9 cellular contexts compared by ENCODE assay signal in genomic region chr21:44816761-44817505, GRCh38. TPM values are rescaled to one million over a fixed set of nuclear protein-coding genes. Genes with fewer than 3 reads are reported as not detected.
A peak's percentile ranks its signal among the peaks of the same experiment; 100 is the strongest.
DNase-seq lines count a peak whose midpoint lies in the region; ATAC-seq, FAIRE-seq and TF ChIP-seq lines count a peak whose summit lies in the region.
"Had no signal": no experiment of that assay in that cellular context is flagged by ENCODE, and none has a peak within 500 bp of the region (broad histone marks: within the 10 kb centered on the region; RNA-seq: fewer than 3 reads in every experiment).

No MANE protein-coding gene starts in this region.

- intact Hi-C loops in Caco-2 (cut with micrococcal nuclease; ENCODE audit: unreplicated experiment) = loop anchor here (5.0 kb wide), 1 partner anchor 55 kb away; the partner anchor contains the start of gene PTTG1IP
- intact Hi-C loops in endothelial cell of umbilical vein (cut with micrococcal nuclease) = loop anchor here (1.0 kb wide), 2 partner anchors 15 to 57 kb away; no protein-coding TSS in a partner anchor

- peak overlapping the region; percentile 81 for H3K4me3 ChIP-seq in Caco-2 (ENCODE audit: low read depth, low read length)
- peak overlapping the region; percentile 58 for H3K4me3 ChIP-seq in NB4 (ENCODE audit: low read depth, low read length)
- H3K4me3 ChIP-seq in endothelial cell of umbilical vein (replicated peaks in 1 of 3; ENCODE audit: insufficient read depth in 1 of 3, low read depth in 1 of 3, low read length in 3 of 3) = peak overlapping the region; percentile 67 to 81 (median 71)
- peak overlapping the region; percentile 82 for H3K4me3 ChIP-seq in osteoblast (ENCODE audit: insufficient read depth, low read length)

- H3K27ac ChIP-seq in endothelial cell of umbilical vein (ENCODE audit: insufficient read depth, low read depth, low read length) (no peak overlapping the region), osteoblast (ENCODE audit: low read depth, low read length) (peak overlapping the region; percentile 37)

- POLR2A ChIA-PET in Caco-2 (lab: Charles Lee) (interaction anchor here (0.6 to 0.9 kb wide), 3 partner anchors 15 to 478 kb away, joined by 3 to 11 read pairs (median 9); partner anchors contain the start of genes CFAP410, PTTG1IP and UBE2G2), endothelial cell of umbilical vein (lab: Charles Lee) (interaction anchor here (0.5 to 1.0 kb wide), 4 partner anchors 11 to 241 kb away, joined by 3 to 5 read pairs (median 4); partner anchors contain the start of gene UBE2G2), GM10248 (lab: Yijun Ruan, JAX) (interaction anchor here (0.6 to 1.0 kb wide), 2 partner anchors 109 to 1924 kb away, joined by 3 read pairs; no protein-coding TSS in a partner anchor)

- H4K20me1 ChIP-seq in endothelial cell of umbilical vein (replicated peaks; ENCODE audit: control insufficient read depth, extremely low read depth, insufficient read depth, low read length) (no peaks in the 10 kb centered on the region), osteoblast (ENCODE audit: insufficient read depth, low read length) (peaks cover 41% of the 10 kb centered on the region)

- no peak for TF ChIP-seq POLR2A in NB4 (IDR thresholded peaks at IDR 0.05; ENCODE audit: extremely low read depth, insufficient read length)
- no peak for TF ChIP-seq POLR2A in endothelial cell of umbilical vein (IDR thresholded peaks at IDR 0.05; ENCODE audit: low read depth, low read length)

- H3K27me3 Mint-ChIP-seq in Caco-2 (ENCODE audit: insufficient read depth, unreplicated experiment) = no peaks in the 10 kb centered on the region

- H3K79me2 ChIP-seq in endothelial cell of umbilical vein (ENCODE audit: control insufficient read depth, insufficient read depth, low read length) (peaks cover 53% of the 10 kb centered on the region), osteoblast (ENCODE audit: insufficient read depth, low read length) (peaks cover 56% of the 10 kb centered on the region)

- no peak overlapping the region for H2AFZ ChIP-seq in endothelial cell of umbilical vein (ENCODE audit: low read depth, low read length)
- H2AFZ ChIP-seq in osteoblast (ENCODE audit: low read length) = no peak overlapping the region

- peak overlapping the region; percentile 13 for H3K9ac ChIP-seq in endothelial cell of umbilical vein (replicated peaks; ENCODE audit: extremely low read depth, insufficient read depth, low read length)

- dilution Hi-C loops in endothelial cell of umbilical vein (cut with MboI; ENCODE audit: extremely low pct_ligation_motif_present, low sequenced_read_pairs) = no loop called here

- ATAC-seq in HG03139 (IDR thresholded peaks at IDR 0.05; ENCODE audit: unreplicated experiment) = no peak

- peaks cover 5% of the 10 kb centered on the region for H3K4me1 Mint-ChIP-seq in Caco-2 (ENCODE audit: low read depth, unreplicated experiment)

- peak overlapping the region; percentile 33 for H3K4me2 ChIP-seq in endothelial cell of umbilical vein (ENCODE audit: insufficient read depth, low read length)
- peak overlapping the region; percentile 87 for H3K4me2 ChIP-seq in osteoblast (ENCODE audit: insufficient read depth, low read length)

- TF ChIP-seq CTCF in Caco-2 (IDR thresholded peaks at IDR 0.05; ENCODE audit: insufficient read depth in 1 of 2, low read depth in 1 of 2, low read length in 1 of 2, severe bottlenecking in 1 of 2, unreplicated experiment in 1 of 2) (no peak), NB4 (IDR thresholded peaks at IDR 0.05; ENCODE audit: low read depth, low read length) (no peak), endothelial cell of umbilical vein (IDR thresholded peaks at IDR 0.05; ENCODE audit: extremely low read depth in 1 of 2, insufficient read depth in 1 of 2, low read depth in 1 of 2, low read length in 2 of 2) (no peak), osteoblast (IDR thresholded peaks at IDR 0.05; ENCODE audit: extremely low read depth, low read depth, low read length) (no peak), GM10248 (IDR thresholded peaks at IDR 0.05; ENCODE audit: control extremely low read depth, extremely low read depth, low read depth, missing control alignments) (no peak)

- H3K27ac Mint-ChIP-seq in Caco-2 (ENCODE audit: unreplicated experiment) = no peak overlapping the region

- H3K9me3 ChIP-seq in Caco-2 = peaks cover 22% of the 10 kb centered on the region
- no peaks in the 10 kb centered on the region for H3K9me3 ChIP-seq in endothelial cell of umbilical vein (replicated peaks; ENCODE audit: control insufficient read depth, insufficient read depth, low read length)
- H3K9me3 ChIP-seq in osteoblast (ENCODE audit: low read depth, low read length) = peaks cover 2% of the 10 kb centered on the region

- CTCF ChIA-PET in Caco-2 (lab: Charles Lee) (interaction anchor here (0.6 kb wide), 1 partner anchor 57 kb away, joined by 3 read pairs; the partner anchor contains the start of gene PTTG1IP), endothelial cell of umbilical vein (lab: Charles Lee) (interaction anchor here (0.9 to 1.6 kb wide), 5 partner anchors 16 to 311 kb away, joined by 3 to 6 read pairs (median 3); partner anchors contain the start of gene UBE2G2), GM10248 (lab: Yijun Ruan, JAX) (interaction anchor here (0.8 to 0.9 kb wide), 3 partner anchors 13 to 24 kb away, joined by 3 read pairs; partner anchors contain the start of gene UBE2G2)

- BruUV-seq in Caco-2 (replicated peaks; lab: Mats Ljungman, UMichigan) = no TSS peak
- no TSS peak for BruUV-seq in endothelial cell of umbilical vein (replicated peaks; lab: Mats Ljungman, UMichigan)

- peaks cover 50% of the 10 kb centered on the region for H3K36me3 Mint-ChIP-seq in Caco-2 (ENCODE audit: insufficient read depth, unreplicated experiment)

- DNase-seq in Caco-2 = peak in 1 of 2 experiments; percentile 39
- DNase-seq in NB4 (ENCODE audit: low read depth) = no peak
- no peak for DNase-seq in endothelial cell of umbilical vein (ENCODE audit: low read depth, low spot score)
- DNase-seq in osteoblast (ENCODE audit: insufficient read length, low spot score, missing footprints) = peak; percentile 58
- no peak for DNase-seq in GM10248 (ENCODE audit: extremely low spot score)
- no peak for DNase-seq in midbrain (lab: John Stamatoyannopoulos, UW)
- no peak for DNase-seq in HK-2 (ENCODE audit: unreplicated experiment)

- H3K9me3 Mint-ChIP-seq in Caco-2 (ENCODE audit: unreplicated experiment) = peaks cover 11% of the 10 kb centered on the region

- H3K4me1 ChIP-seq in Caco-2 (peaks cover 15% of the 10 kb centered on the region), endothelial cell of umbilical vein (ENCODE audit: control insufficient read depth, extremely low read depth, insufficient read depth, low read length) (peaks cover 4% of the 10 kb centered on the region), osteoblast (ENCODE audit: insufficient read depth, low read length) (peaks cover 24% of the 10 kb centered on the region)

- H3K4me3 Mint-ChIP-seq in Caco-2 (ENCODE audit: unreplicated experiment) = peak overlapping the region; percentile 68

- H3K27me3 ChIP-seq in Caco-2 (replicated peaks; ENCODE audit: control insufficient read depth, insufficient read depth, low read length) (no peaks in the 10 kb centered on the region), endothelial cell of umbilical vein (ENCODE audit: control insufficient read depth in 2 of 2, insufficient read depth in 2 of 2, low read length in 2 of 2) (no peaks in the 10 kb centered on the region), osteoblast (ENCODE audit: insufficient read depth, low read length) (no peaks in the 10 kb centered on the region)

- H3K36me3 ChIP-seq in Caco-2 (ENCODE audit: control insufficient read depth, insufficient read depth, low read length) (no peaks in the 10 kb centered on the region), endothelial cell of umbilical vein (ENCODE audit: control insufficient read depth in 2 of 2, extremely low read depth in 1 of 2, insufficient read depth in 2 of 2, low read length in 2 of 2) (peaks cover 0 to 7% of the 10 kb centered on the region in 2 experiments), osteoblast (ENCODE audit: insufficient read depth, low read length) (peaks cover 13% of the 10 kb centered on the region)

- no peaks in the 10 kb centered on the region for H3K9me1 ChIP-seq in endothelial cell of umbilical vein (replicated peaks; ENCODE audit: control insufficient read depth, extremely low read depth, insufficient read depth, low read length)

- no peak for FAIRE-seq in endothelial cell of umbilical vein (lab: Jason Lieb, UNC)
- FAIRE-seq: colon had no signal

RNA-seq across cellular contexts. Expression of gene SUMO3, which starts 0.9 kb away (rescaled TPM):
- total RNA-seq in Caco-2 (2022) (110 and 118 TPM in 2 replicates), endothelial cell of umbilical vein (99.7 and 102 TPM in 2 replicates), osteoblast (80.7 and 82.8 TPM in 2 replicates)
- polyA plus RNA-seq in endothelial cell of umbilical vein = 109 and 123 TPM in 2 replicates
- 115 and 130 TPM in 2 replicates for polyA plus RNA-seq in endothelial cell of umbilical vein (2011; cell fraction: cytosol; rRNA removed)
- 46.3 and 55.9 TPM in 2 replicates for polyA plus RNA-seq in endothelial cell of umbilical vein (2011; cell fraction: nucleus; rRNA removed)
- polyA plus RNA-seq in endothelial cell of umbilical vein (2012) = 107 and 137 TPM in 2 replicates
- 79.8 and 101 TPM in 2 replicates for polyA minus RNA-seq in endothelial cell of umbilical vein
- 50.6 TPM for polyA minus RNA-seq in endothelial cell of umbilical vein (2011; cell fraction: cytosol; rRNA and poly(A)+ RNA removed)
- polyA minus RNA-seq in endothelial cell of umbilical vein (2011; cell fraction: nucleus; rRNA and poly(A)+ RNA removed) = 21.6 and 22.3 TPM in 2 replicates

RNA-seq across cellular contexts. Expression of gene UBE2G2, which starts 15.3 kb away (rescaled TPM):
- total RNA-seq in Caco-2 (2022) = 91.3 and 103 TPM in 2 replicates
- total RNA-seq in endothelial cell of umbilical vein = 114 and 117 TPM in 2 replicates
- 86.4 and 95.0 TPM in 2 replicates for polyA plus RNA-seq in endothelial cell of umbilical vein
- polyA plus RNA-seq in endothelial cell of umbilical vein (2011; cell fraction: cytosol; rRNA removed) = 90.1 and 97.5 TPM in 2 replicates
- 200 and 203 TPM in 2 replicates for polyA plus RNA-seq in endothelial cell of umbilical vein (2011; cell fraction: nucleus; rRNA removed)
- 126 and 142 TPM in 2 replicates for polyA plus RNA-seq in endothelial cell of umbilical vein (2012)
- 158 TPM in 2 replicates for polyA minus RNA-seq in endothelial cell of umbilical vein
- 57.2 TPM for polyA minus RNA-seq in endothelial cell of umbilical vein (2011; cell fraction: cytosol; rRNA and poly(A)+ RNA removed)
- polyA minus RNA-seq in endothelial cell of umbilical vein (2011; cell fraction: nucleus; rRNA and poly(A)+ RNA removed) = 87.5 and 102 TPM in 2 replicates
- 75.3 and 94.3 TPM in 2 replicates for total RNA-seq in osteoblast

RNA-seq across cellular contexts. Expression of gene PTTG1IP, which starts 56.6 kb away (rescaled TPM):
- total RNA-seq in Caco-2 (2022) (296 and 306 TPM in 2 replicates), endothelial cell of umbilical vein (406 and 415 TPM in 2 replicates), osteoblast (413 and 480 TPM in 2 replicates)
- 313 and 342 TPM in 2 replicates for polyA plus RNA-seq in endothelial cell of umbilical vein
- 289 and 309 TPM in 2 replicates for polyA plus RNA-seq in endothelial cell of umbilical vein (2011; cell fraction: cytosol; rRNA removed)
- polyA plus RNA-seq in endothelial cell of umbilical vein (2011; cell fraction: nucleus; rRNA removed) = 194 and 204 TPM in 2 replicates
- 314 and 368 TPM in 2 replicates for polyA plus RNA-seq in endothelial cell of umbilical vein (2012)
- 267 and 299 TPM in 2 replicates for polyA minus RNA-seq in endothelial cell of umbilical vein
- 103 TPM for polyA minus RNA-seq in endothelial cell of umbilical vein (2011; cell fraction: cytosol; rRNA and poly(A)+ RNA removed)
- polyA minus RNA-seq in endothelial cell of umbilical vein (2011; cell fraction: nucleus; rRNA and poly(A)+ RNA removed) = 77.5 and 96.0 TPM in 2 replicates
